Comparison of ENCODE assay signal across 13 cellular contexts in the genomic region with DNA sequence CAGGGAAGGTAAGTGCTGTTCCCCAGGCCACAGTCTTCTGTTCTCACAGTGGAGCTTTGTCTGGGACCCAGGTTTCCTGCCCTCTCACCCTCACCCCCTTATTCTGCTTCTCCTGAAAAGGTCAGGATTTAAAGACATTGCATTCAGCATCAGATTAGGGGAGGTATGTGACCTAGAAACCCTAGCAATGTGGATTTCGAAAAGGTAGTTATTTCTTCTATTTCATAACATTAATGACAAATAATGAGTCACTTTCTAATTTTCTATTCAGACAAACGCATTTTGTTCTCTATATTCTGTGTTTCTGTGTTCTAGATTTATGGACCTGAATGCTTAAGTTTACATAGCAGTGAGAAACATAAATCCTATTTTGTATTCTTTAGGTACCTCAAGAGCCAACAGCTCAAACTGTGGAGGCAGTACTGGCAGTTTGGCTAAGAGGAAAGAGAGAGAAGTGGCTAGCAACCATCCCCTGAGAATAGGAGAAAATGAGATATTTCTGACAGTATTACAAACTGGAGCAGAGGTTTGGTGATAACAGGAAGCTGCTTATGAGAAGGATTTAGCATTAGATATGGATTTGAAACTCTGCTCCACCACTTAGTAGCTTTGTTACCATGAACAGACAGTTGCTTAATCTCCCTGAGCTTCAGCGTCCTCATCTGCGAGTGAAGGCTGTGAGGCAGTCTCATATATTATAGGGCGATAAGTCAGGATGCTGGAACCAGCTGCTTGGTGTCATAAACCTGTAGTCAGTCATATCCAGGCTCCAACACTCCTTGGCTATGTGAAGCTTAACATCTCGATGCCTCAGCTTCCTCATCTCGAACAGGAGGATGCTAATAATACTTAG. TPM values are rescaled to one million over a fixed set of nuclear protein-coding genes. Genes with fewer than 3 reads are reported as not detected.
DNase-seq lines count a peak whose midpoint lies in the region; ATAC-seq, FAIRE-seq and TF ChIP-seq lines count a peak whose summit lies in the region.
"Had no signal": no experiment of that assay in that cellular context is flagged by ENCODE, and none has a peak within 500 bp of the region (broad histone marks: within the 10 kb centered on the region; RNA-seq: fewer than 3 reads in every experiment).

No MANE protein-coding gene starts in this region.

- peaks cover 75% of the 10 kb centered on the region for H3K79me2 ChIP-seq in osteoblast (ENCODE audit: insufficient read depth, low read length)

- H3K4me2 ChIP-seq in osteoblast (ENCODE audit: insufficient read depth, low read length) = peak overlapping the region; percentile 77
- H3K4me2 ChIP-seq: PC-9 had no signal

- H4K20me1 ChIP-seq in osteoblast (ENCODE audit: insufficient read depth, low read length) = peaks cover 3% of the 10 kb centered on the region

- DNase-seq in D721Med (ENCODE audit: insufficient read length, low spot score) (no peak), SJCRH30 (peak; percentile 85 to 95), fibroblast of mammary gland (ENCODE audit: low read depth) (peak; percentile 57), osteoblast (ENCODE audit: insufficient read length, low spot score, missing footprints) (no peak), OCI-M2 (lab: John Stamatoyannopoulos, UW; ENCODE audit: unreplicated experiment) (no peak)
- DNase-seq in activated effector memory CD4-positive, alpha-beta T cell treated with anti-CD3 and anti-CD28 coated beads, Interleukin-2, amount 50 U/mL, for 16 hours = no peak
- DNase-seq: activated CD4-positive, alpha-beta T cell treated with anti-CD3 and anti-CD28 coated beads for 48 hours; activated naive CD4-positive, alpha-beta T cell; PC-9; stimulated activated CD4-positive, alpha-beta T cell treated with anti-CD3 and anti-CD28 coated beads, Interleukin-15, amount 100 ng/mL, for 24 hours had no signal

- H3K4me1 ChIP-seq in SJCRH30 (peaks cover 54% of the 10 kb centered on the region), osteoblast (ENCODE audit: insufficient read depth, low read length) (peaks cover 40% of the 10 kb centered on the region)
- H3K4me1 ChIP-seq: suprapubic skin had no signal

- H3K36me3 ChIP-seq in SJCRH30 (no peaks in the 10 kb centered on the region; the same call in none of the 2 replicates), osteoblast (ENCODE audit: insufficient read depth, low read length) (no peaks in the 10 kb centered on the region)
- H3K36me3 ChIP-seq: suprapubic skin had no signal

- H3K4me3 ChIP-seq in SJCRH30 (no peak overlapping the region), fibroblast of mammary gland (ENCODE audit: control insufficient read depth, low read depth, low read length) (no peak overlapping the region), osteoblast (ENCODE audit: insufficient read depth, low read length) (no peak overlapping the region)
- H3K4me3 ChIP-seq: PC-9, suprapubic skin had no signal

- H3K27ac ChIP-seq in SJCRH30 = peak overlapping the region; percentile 89
- H3K27ac ChIP-seq in osteoblast (ENCODE audit: low read depth, low read length) = peak overlapping the region; percentile 50
- H3K27ac ChIP-seq: PC-9, suprapubic skin had no signal

- peak; percentile 64 for FAIRE-seq in D721Med (lab: Jason Lieb, UNC)

- H2AFZ ChIP-seq in osteoblast (ENCODE audit: low read length) = no peak overlapping the region
- H2AFZ ChIP-seq: PC-9 had no signal

- ATAC-seq in HG02870 (IDR thresholded peaks at IDR 0.05; ENCODE audit: unreplicated experiment) = no peak
- no peak for ATAC-seq in GM18498 (IDR thresholded peaks at IDR 0.05; ENCODE audit: unreplicated experiment)

- TF ChIP-seq CTCF in D721Med (IDR thresholded peaks at IDR 0.05; ENCODE audit: insufficient read depth, missing control alignments) = no peak
- TF ChIP-seq CTCF in fibroblast of mammary gland (conservative IDR thresholded peaks at IDR 0.05; ENCODE audit: control insufficient read depth, insufficient read depth, low read depth, low read length) = no peak
- no peak for TF ChIP-seq CTCF in osteoblast (IDR thresholded peaks at IDR 0.05; ENCODE audit: extremely low read depth, low read depth, low read length)

- H3K27me3 ChIP-seq in SJCRH30 (no peaks in the 10 kb centered on the region), osteoblast (ENCODE audit: insufficient read depth, low read length) (no peaks in the 10 kb centered on the region)
- H3K27me3 ChIP-seq: suprapubic skin had no signal

- H3K9me3 ChIP-seq in SJCRH30 (replicated peaks) (no peaks in the 10 kb centered on the region), osteoblast (ENCODE audit: low read depth, low read length) (no peaks in the 10 kb centered on the region)
- H3K9me3 ChIP-seq: suprapubic skin had no signal

RNA-seq across cellular contexts. Expression of gene CDK14, which starts 28.2 kb away (rescaled TPM):
- 67.6 and 78.2 TPM in 2 replicates for total RNA-seq in SJCRH30 (2014; rRNA removed; shearing (Covaris generic))
- total RNA-seq in osteoblast = 39.1 and 54.8 TPM in 2 replicates

Comparison
In these comparisons a context has a peak if more than half of its experiments do, and no peak if none do; other contexts are left out.
1. DNase-seq: peak in SJCRH30 (2 of 2) and fibroblast of mammary gland (single experiment); none in D721Med (single experiment), osteoblast (single experiment), activated effector memory CD4-positive, alpha-beta T cell treated with anti-CD3 and anti-CD28 coated beads, Interleukin-2, amount 50 U/mL, for 16 hours (single experiment) and OCI-M2 (single experiment).